In the genomic region with DNA sequence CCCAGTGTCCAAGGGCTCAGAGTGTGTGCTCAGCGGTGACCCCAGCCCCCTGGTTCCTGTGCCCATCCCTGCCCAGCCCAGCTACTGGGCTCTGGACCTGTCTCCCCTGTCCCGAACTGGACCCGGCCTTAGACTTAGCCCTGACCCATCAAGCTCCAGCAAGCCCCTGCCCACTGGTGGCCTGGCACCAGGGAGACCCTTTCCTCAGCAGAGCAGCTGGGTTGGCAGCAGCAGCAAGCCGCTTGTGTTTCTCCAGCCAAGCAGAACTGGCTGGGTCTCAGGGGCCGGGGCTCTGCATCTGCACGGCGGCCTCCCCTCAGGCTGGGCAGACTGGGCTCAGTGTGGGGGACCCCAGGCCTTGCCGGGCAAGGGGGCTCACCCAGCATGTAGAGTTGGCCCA, we compare ENCODE assay signal across 27 cellular contexts. TPM values are rescaled to one million over a fixed set of nuclear protein-coding genes. Genes with fewer than 3 reads are reported as not detected.
DNase-seq lines count a peak whose midpoint lies in the region; ATAC-seq, FAIRE-seq and TF ChIP-seq lines count a peak whose summit lies in the region.
"Had no signal": no experiment of that assay in that cellular context is flagged by ENCODE, and none has a peak within 500 bp of the region (broad histone marks: within the 10 kb centered on the region; RNA-seq: fewer than 3 reads in every experiment).

No MANE protein-coding gene starts in this region.

- H4K5ac ChIP-seq in H1 (ENCODE audit: insufficient read length, low read depth, low read length) = no peak overlapping the region

- no peak overlapping the region for H3K4me2 ChIP-seq in H1 (ENCODE audit: insufficient read depth in 1 of 2, low read depth in 2 of 2, low read length in 2 of 2)

- H2BK15ac ChIP-seq in H1 (ENCODE audit: low read length) = no peak overlapping the region

- no peak overlapping the region for H2BK12ac ChIP-seq in H1 (ENCODE audit: low read depth, low read length)

- CTCF ChIA-PET in H1 (lab: Charles Lee; ENCODE audit: partially characterized antibody) = interaction anchor here (0.8 to 6.4 kb wide), 13 partner anchors 9 to 95 kb away, joined by 3 to 35 read pairs (median 5); no protein-coding TSS in a partner anchor

- H2BK120ac ChIP-seq in H1 (replicated peaks; ENCODE audit: low read depth, low read length) = no peak overlapping the region

- no peak overlapping the region for H4K91ac ChIP-seq in H1 (replicated peaks; ENCODE audit: insufficient read length, low read length)

- peak overlapping the region; percentile 79 for H3K4me3 ChIP-seq in LNCaP clone FGC (ENCODE audit: low read depth, low read length)
- no peak overlapping the region for H3K4me3 ChIP-seq in H1 (ENCODE audit: extremely low read depth in 1 of 4, insufficient read depth in 2 of 4, low read depth in 3 of 4, low read length in 4 of 4)
- peak overlapping the region; percentile 52 to 61 for H3K4me3 ChIP-seq in prostate gland

- H4K20me1 ChIP-seq in H1 (replicated peaks in 1 of 2; ENCODE audit: control insufficient read depth in 1 of 2, insufficient read depth in 2 of 2, low read length in 2 of 2) = peaks cover 0 to 1% of the 10 kb centered on the region in 2 experiments

- no peak overlapping the region for H2AFZ ChIP-seq in H1 (ENCODE audit: low read length)

- no peaks in the 10 kb centered on the region for H3K79me1 ChIP-seq in H1 (ENCODE audit: low read depth, low read length)

- no peak for FAIRE-seq in H1 (lab: Jason Lieb, UNC)
- FAIRE-seq: GM18507 had no signal

- H3K9me3 ChIP-seq in H1 (ENCODE audit: insufficient read depth in 2 of 2, low read depth in 1 of 2, low read length in 1 of 2) = no peaks in the 10 kb centered on the region
- no peaks in the 10 kb centered on the region for H3K9me3 ChIP-seq in prostate gland

- 89% methylated on average over 7 of the region's 8 CpGs; no CpG with 5 or more reads in 1 of the 2 experiments for WGBS in H1 (ENCODE audit: extremely low coverage in 1 of 2, insufficient coverage in 1 of 2, insufficient read length in 1 of 2, insufficient replicate concordance in 2 of 2, low coverage in 1 of 2, low lambda C conversion rate in 2 of 2, missing lambda C conversion rate in 1 of 2), 2 experiments
- WGBS in prostate gland = 49% methylated on average over 8 of the region's 8 CpGs

- H3K27ac ChIP-seq in 22Rv1 (peak overlapping the region; percentile 99), H1 (ENCODE audit: low read depth, low read length) (no peak overlapping the region), prostate gland (peak overlapping the region; percentile 86 to 90)
- H3K27ac ChIP-seq: HL-60 had no signal

- DNase-seq in LNCaP clone FGC (ENCODE audit: low read depth) (no peak), H1 (ENCODE audit: low read depth in 1 of 2, low spot score in 2 of 2) (no peak), prostate gland (ENCODE audit: low spot score) (no peak), HK-2 (ENCODE audit: unreplicated experiment) (no peak)
- DNase-seq: ACHN; activated CD8-positive, alpha-beta memory T cell treated with anti-CD3 and anti-CD28 coated beads, Interleukin-2, amount 50 U/mL, for 48 hours; activated CD8-positive, alpha-beta T cell treated with anti-CD3 and anti-CD28 coated beads for 36 hours; amniotic stem cell; DMS153; effector CD4-positive, alpha-beta T cell; hypothalamus; KG1; left cardiac atrium; MM.1S; NCI-H1417; NCI-H2029; NCI-H526 treated with DMSO at 0.1 percent for 48 hours; posterior cingulate gyrus; stimulated activated CD4-positive, alpha-beta T cell treated with anti-CD3 and anti-CD28 coated beads, Interleukin-4, amount 100 ng/mL, for 24 hours; substantia nigra had no signal

- no peak overlapping the region for H3K23ac ChIP-seq in H1 (ENCODE audit: insufficient read length)

- H3K23me2 ChIP-seq in H1 (ENCODE audit: low read depth, low read length) = no peaks in the 10 kb centered on the region

- ATAC-seq in GM19467 (IDR thresholded peaks at IDR 0.05; ENCODE audit: unreplicated experiment) (no peak), GM18868 (IDR thresholded peaks at IDR 0.05; ENCODE audit: unreplicated experiment) (no peak)
- ATAC-seq: activated CD8-positive, alpha-beta T cell treated with anti-CD3 and anti-CD28 coated beads for 36 hours; left cardiac atrium had no signal

- intact Hi-C loops in prostate gland (cut with DNase I) = no loop called here

- no peaks in the 10 kb centered on the region for H3K79me2 ChIP-seq in H1 (ENCODE audit: control insufficient read depth in 1 of 2, insufficient read depth in 2 of 2, low read length in 2 of 2)

- H2AK5ac ChIP-seq in H1 (ENCODE audit: low read depth, low read length) = no peak overlapping the region

- TF ChIP-seq POLR2A in H1 (IDR thresholded peaks at IDR 0.05; ENCODE audit: control extremely low read depth in 1 of 2, low read depth in 2 of 2, low read length in 2 of 2) (no peak), prostate gland (IDR thresholded peaks at IDR 0.05) (no peak)

- H3K36me3 ChIP-seq in H1 (ENCODE audit: control insufficient read depth in 2 of 4, insufficient read depth in 4 of 4, low read length in 3 of 4) (no peaks in the 10 kb centered on the region), prostate gland (no peaks in the 10 kb centered on the region)

- H3K27me3 ChIP-seq in H1 (replicated peaks in 1 of 4; ENCODE audit: control insufficient read depth in 3 of 4, extremely low read depth in 1 of 4, insufficient read depth in 3 of 4, low read length in 3 of 4) (no peaks in the 10 kb centered on the region), prostate gland (replicated peaks; ENCODE audit: insufficient read depth) (no peaks in the 10 kb centered on the region)

- peaks cover 0 to 4% (median under 1%) of the 10 kb centered on the region in 4 experiments; a peak in 1 of 7 replicates for H3K4me1 ChIP-seq in H1 (replicated peaks in 1 of 4; ENCODE audit: control insufficient read depth in 3 of 4, insufficient read depth in 4 of 4, low read length in 3 of 4)
- H3K4me1 ChIP-seq in prostate gland (replicated peaks) = peaks cover 17% of the 10 kb centered on the region

- no peak for TF ChIP-seq CTCF in 22Rv1 (IDR thresholded peaks at IDR 0.05)
- TF ChIP-seq CTCF in LNCaP clone FGC (IDR thresholded peaks at IDR 0.05; ENCODE audit: control insufficient read depth, extremely low read depth, insufficient read depth) = no peak
- no peak for TF ChIP-seq CTCF in H1 (IDR thresholded peaks at IDR 0.05; ENCODE audit: control extremely low read depth in 1 of 3, insufficient read depth in 1 of 3, low read depth in 1 of 3, low read length in 3 of 3)
- no peak for TF ChIP-seq CTCF in prostate gland (IDR thresholded peaks at IDR 0.05)

- POLR2A ChIA-PET in H1 (lab: Charles Lee; ENCODE audit: partially characterized antibody) = interaction anchor here (1.0 to 1.8 kb wide), 2 partner anchors 18 to 24 kb away, joined by 3 to 4 read pairs; no protein-coding TSS in a partner anchor

- H2BK5ac ChIP-seq in H1 (ENCODE audit: low read depth, low read length) = peak overlapping the region; percentile 35

- no peak for TF ChIP-seq EP300 in H1 (IDR thresholded peaks at IDR 0.05; ENCODE audit: borderline replicate concordance in 1 of 2, low read depth in 2 of 2, low read length in 2 of 2)

- no peak overlapping the region for H3K56ac ChIP-seq in H1 (replicated peaks; ENCODE audit: insufficient read length, low read depth, low read length)

- H3K4ac ChIP-seq in H1 (replicated peaks; ENCODE audit: insufficient read length, low read depth, low read length) = no peak overlapping the region

- H3K18ac ChIP-seq in H1 (ENCODE audit: extremely low read depth, low read length) = no peak overlapping the region

- TF ChIP-seq RAD21 in H1 (IDR thresholded peaks at IDR 0.05 in 1 of 2, conservative IDR thresholded peaks at IDR 0.05 in 1 of 2; ENCODE audit: low read depth in 2 of 2, low read length in 2 of 2) = no peak

- H4K8ac ChIP-seq in H1 (ENCODE audit: extremely low read depth, insufficient read depth, low read length) = no peak overlapping the region

- no peak overlapping the region for H3K14ac ChIP-seq in H1 (ENCODE audit: insufficient read length)

- H3K9ac ChIP-seq in H1 (replicated peaks in 1 of 4; ENCODE audit: extremely low read depth in 1 of 4, low read depth in 3 of 4, low read length in 3 of 4) = no peak overlapping the region

- H2BK20ac ChIP-seq in H1 (ENCODE audit: low read length) = no peak overlapping the region

TF ChIP-seq in H1, 55 proteins besides CTCF, POLR2A, EP300 and RAD21:
- TF ChIP-seq SP1 (IDR thresholded peaks at IDR 0.05; ENCODE audit: low read depth, low read length) (no peak), BRCA1 (IDR thresholded peaks at IDR 0.05; ENCODE audit: low read depth, low read length) (no peak), JUND (IDR thresholded peaks at IDR 0.05; ENCODE audit: low read length) (no peak), YY1 (IDR thresholded peaks at IDR 0.05; ENCODE audit: low read depth, low read length) (no peak), NANOG (IDR thresholded peaks at IDR 0.05; ENCODE audit: insufficient read depth, low read depth, low read length, poor library complexity, severe bottlenecking) (no peak)

RNA-seq across cellular contexts. Expression of a gene that starts 0.8 kb away (rescaled TPM):
- 0.15 TPM in 1 of 2 replicates, not detected in the other for total RNA-seq in H1 (2021; fragmentation: NEBNext Ultra II Directional; extraction: Animal tissue kit (Norgen Biotek cat#: 25700))
- 0.30 TPM in 2 replicates for polyA plus RNA-seq in H1 (2011; rRNA removed)
- polyA plus RNA-seq in H1 (2011; cell fraction: cytosol; rRNA removed) = 0.45 TPM
- 0.87 TPM for polyA plus RNA-seq in H1 (2011; cell fraction: nucleus; rRNA removed)
- 0.15 to 0.36 TPM (median 0.19 TPM) in 3 of 4 replicates, not detected in the other for polyA plus RNA-seq in H1 (2012, experiment 1 of 2)
- not detected for polyA plus RNA-seq in H1 (2012, experiment 2 of 2)
- 0.06 TPM for polyA plus RNA-seq in H1 (2013, experiment 1 of 2)
- 0.06 TPM for polyA plus RNA-seq in H1 (2013, experiment 2 of 2)
- not detected in 2 replicates for polyA minus RNA-seq in H1 (2011; rRNA and poly(A)+ RNA removed)
- polyA minus RNA-seq in H1 (2011; cell fraction: cytosol; rRNA and poly(A)+ RNA removed) = not detected
- 0.40 TPM for polyA minus RNA-seq in H1 (2011; cell fraction: nucleus; rRNA and poly(A)+ RNA removed)
- 100 to 1,000 TPM; 165 to 738 TPM for total RNA-seq in prostate gland
- total RNA-seq: activated CD8-positive, alpha-beta T cell treated with anti-CD3 and anti-CD28 coated beads for 36 hours; B cell; epithelial cell of proximal tubule had no signal

Comparison
In these comparisons a context has a peak if more than half of its experiments do, and no peak if none do; other contexts are left out.
1. H3K4me3 ChIP-seq: peak in LNCaP clone FGC (single experiment) and prostate gland (2 of 2); none in H1 (0 of 4).
2. RNA of a gene that starts 0.8 kb away (total RNA-seq): 165 to 738 TPM in prostate gland; 0.15 TPM in H1; every median in the first group is over 100 times any median in the second.